ENCODE assay signal across 20 cellular contexts in the genomic region with DNA sequence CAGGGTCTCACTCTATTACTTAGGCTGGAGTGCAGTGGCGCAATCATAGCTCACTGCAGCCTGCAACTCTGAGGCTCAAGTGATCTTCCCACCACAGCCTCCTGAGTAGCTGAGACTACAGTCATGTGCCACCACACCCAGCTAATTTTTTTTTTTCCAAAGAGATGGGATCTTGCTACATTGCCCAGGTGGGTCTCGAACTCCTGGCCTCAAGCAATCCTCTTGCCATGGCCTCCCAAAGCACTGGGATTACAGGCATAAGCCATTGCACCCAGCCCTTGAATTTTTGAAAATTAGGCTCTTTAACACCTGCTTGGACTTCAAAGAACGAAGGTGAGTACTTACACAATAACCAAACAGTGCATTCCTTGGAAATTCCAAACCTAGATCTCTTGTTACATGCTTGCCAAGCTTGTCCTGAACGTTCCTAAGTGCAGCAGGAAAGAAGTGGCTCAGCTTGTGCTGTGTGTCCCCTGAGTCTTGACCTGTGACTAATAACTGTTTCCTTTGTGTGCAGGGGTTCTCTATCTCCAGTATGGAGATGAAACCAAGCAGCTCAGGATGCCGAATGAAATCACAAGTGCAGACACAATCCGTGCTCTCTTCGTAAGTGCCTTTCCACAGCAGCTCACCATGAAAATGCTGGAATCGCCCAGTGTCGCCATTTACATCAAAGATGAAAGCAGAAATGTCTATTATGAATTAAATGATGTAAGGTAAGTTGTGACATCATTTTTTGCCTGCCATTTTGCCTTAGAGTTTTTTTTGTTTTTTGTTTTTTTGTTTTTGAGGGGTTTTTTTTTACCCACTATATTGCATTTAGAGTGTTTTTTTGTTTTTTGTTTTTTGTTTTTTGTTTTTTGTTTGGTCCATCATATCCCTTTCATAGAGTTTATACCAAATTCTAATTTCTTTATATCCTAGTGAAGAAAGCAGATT.
DNase-seq lines count a peak whose midpoint lies in the region; ATAC-seq, FAIRE-seq and TF ChIP-seq lines count a peak whose summit lies in the region.
"Had no signal": no experiment of that assay in that cellular context is flagged by ENCODE, and none has a peak within 500 bp of the region (broad histone marks: within the 10 kb centered on the region; RNA-seq: fewer than 3 reads in every experiment).

No MANE protein-coding gene starts in this region.

- CTCF ChIA-PET in mammary epithelial cell (lab: Charles Lee; ENCODE audit: low non-redundant PET): interaction anchor here (0.5 kb wide), 1 partner anchor 54 kb away, joined by 3 read pairs; no protein-coding TSS in a partner anchor

- in situ Hi-C loops in mammary epithelial cell (cut with MboI; ENCODE audit: low sequenced_read_pairs in 2 of 2): no loop called here

- no peak overlapping the region for H3K4me3 ChIP-seq in mammary epithelial cell (replicated peaks in 1 of 3; ENCODE audit: insufficient read depth in 1 of 3, low read depth in 2 of 3, low read length in 3 of 3)
- H3K4me3 ChIP-seq: dorsolateral prefrontal cortex, K562 had no signal

- H3K27ac Mint-ChIP-seq in mesothelial cell of epicardium: peak overlapping the region; percentile 43
- H3K27ac Mint-ChIP-seq: activated T-cell treated with anti-CD3 and anti-CD28 coated beads, Interleukin-2, amount 50 U/mL, for 72 hours; immature natural killer cell; T-helper 1 cell treated with Interleukin-12 subunit alpha and Interleukin-12 subunit beta and Interleukin-4 antibody, amounts not matched to agents 30 μg/mL and 1 μg/mL, for 36 hours; type B pancreatic cell had no signal

- H3K79me2 ChIP-seq in mammary epithelial cell (ENCODE audit: insufficient read depth, low read length): peaks cover 4% of the 10 kb centered on the region

- ATAC-seq in HG03520 (IDR thresholded peaks at IDR 0.05; ENCODE audit: unreplicated experiment): peak; percentile 51
- ATAC-seq: activated T-cell treated with anti-CD3 and anti-CD28 coated beads, Interleukin-2, amount 50 U/mL, for 72 hours; foreskin keratinocyte; K562 had no signal

- peak; percentile 78 for FAIRE-seq in GM12892 (lab: Jason Lieb, UNC)
- FAIRE-seq: K562 had no signal

- no peaks in the 10 kb centered on the region for H3K27me3 Mint-ChIP-seq in mesothelial cell of epicardium (ENCODE audit: low read depth)
- H3K27me3 Mint-ChIP-seq: type B pancreatic cell had no signal

- WGBS in mammary epithelial cell (ENCODE audit: low coverage, missing lambda C conversion rate): 74% methylated on average over 9 of the region's 9 CpGs

- no peaks in the 10 kb centered on the region for H3K9me3 ChIP-seq in mammary epithelial cell (replicated peaks; ENCODE audit: insufficient read depth, low read length)

- no peaks in the 10 kb centered on the region for H4K20me1 ChIP-seq in mammary epithelial cell (ENCODE audit: insufficient read depth, low read length)

- no peak for TF ChIP-seq CTCF in mammary epithelial cell (conservative IDR thresholded peaks at IDR 0.05 in 1 of 2, IDR thresholded peaks at IDR 0.05 in 1 of 2; ENCODE audit: extremely low read depth in 1 of 2, insufficient read depth in 1 of 2, low read depth in 1 of 2, low read length in 2 of 2)
- no peak for TF ChIP-seq CTCF in mesothelial cell of epicardium (IDR thresholded peaks at IDR 0.05; ENCODE audit: unreplicated experiment)

- no peak overlapping the region for H3K9ac ChIP-seq in mammary epithelial cell (ENCODE audit: insufficient read depth, low read length)

- intact Hi-C loops in mammary epithelial cell (cut with micrococcal nuclease): no loop called here

- peaks cover 2% of the 10 kb centered on the region for H3K36me3 ChIP-seq in mammary epithelial cell (ENCODE audit: insufficient read depth, low read length)

- no peak for TF ChIP-seq POLR2A in GM12892 (IDR thresholded peaks at IDR 0.05; ENCODE audit: low read depth, low read length)

- peaks cover 38% of the 10 kb centered on the region for H3K4me1 ChIP-seq in mammary epithelial cell (ENCODE audit: insufficient read depth, low read length)

- DNase-seq in GM12892 (ENCODE audit: insufficient read length) (no peak), mammary epithelial cell (peak; percentile 70), mesothelial cell of epicardium (ENCODE audit: low spot score in 2 of 2, unreplicated experiment in 2 of 2) (no peak), activated gamma-delta T cell treated with Interleukin-2 at 50 U/mL for 16 hours (no peak), HPDE6-E6E7 (ENCODE audit: extremely low spot score) (no peak), Kasumi-1 (lab: John Stamatoyannopoulos, UW) (no peak), NCI-H524 (lab: John Stamatoyannopoulos, UW) (no peak)
- DNase-seq: activated CD4-positive, alpha-beta T cell treated with anti-CD3 and anti-CD28 coated beads for 4 hours; activated T-cell treated with anti-CD3 and anti-CD28 coated beads, Interleukin-2, amount 50 U/mL, for 72 hours; AML-193; DMS79; dorsolateral prefrontal cortex; foreskin keratinocyte; HCEC 1CT; immature natural killer cell; NCI-H446 had no signal

- no peaks in the 10 kb centered on the region for H3K4me1 Mint-ChIP-seq in mesothelial cell of epicardium
- H3K4me1 Mint-ChIP-seq: immature natural killer cell had no signal

- H3K27ac ChIP-seq in mammary epithelial cell (ENCODE audit: insufficient read depth, low read depth, low read length): no peak overlapping the region
- H3K27ac ChIP-seq: dorsolateral prefrontal cortex, foreskin keratinocyte had no signal

- H3K36me3 Mint-ChIP-seq in mesothelial cell of epicardium: peaks cover 40% of the 10 kb centered on the region
- H3K36me3 Mint-ChIP-seq: immature natural killer cell had no signal

- no peak overlapping the region for H2AFZ ChIP-seq in mammary epithelial cell (ENCODE audit: low read depth, low read length)

- dilution Hi-C loops in mammary epithelial cell (cut with HindIII; ENCODE audit: low sequenced_read_pairs): no loop called here

- BruUV-seq in mammary epithelial cell (replicated peaks; lab: Mats Ljungman, UMichigan): no TSS peak

- no peak overlapping the region for H3K4me3 Mint-ChIP-seq in mesothelial cell of epicardium
- H3K4me3 Mint-ChIP-seq: activated T-cell treated with anti-CD3 and anti-CD28 coated beads, Interleukin-2, amount 50 U/mL, for 72 hours; immature natural killer cell; T-helper 1 cell treated with Interleukin-12 subunit alpha and Interleukin-12 subunit beta and Interleukin-4 antibody, amounts not matched to agents 30 μg/mL and 1 μg/mL, for 36 hours; type B pancreatic cell had no signal

- H3K27me3 ChIP-seq in mammary epithelial cell (ENCODE audit: insufficient read depth, low read length): no peaks in the 10 kb centered on the region
- H3K27me3 ChIP-seq: dorsolateral prefrontal cortex, foreskin keratinocyte had no signal

- H3K4me2 ChIP-seq in mammary epithelial cell (ENCODE audit: insufficient read depth, low read depth, low read length): no peak overlapping the region

- H3K9me3 Mint-ChIP-seq in mesothelial cell of epicardium: no peaks in the 10 kb centered on the region
- H3K9me3 Mint-ChIP-seq: T-helper 1 cell treated with Interleukin-12 subunit alpha and Interleukin-12 subunit beta and Interleukin-4 antibody, amounts not matched to agents 30 μg/mL and 1 μg/mL, for 36 hours; type B pancreatic cell had no signal
